Comparison of ENCODE assay signal across 17 cellular contexts in genomic region chr19:48158210-48158790, GRCh38. TPM values are rescaled to one million over a fixed set of nuclear protein-coding genes. Genes with fewer than 3 reads are reported as not detected.
DNase-seq lines count a peak whose midpoint lies in the region; ATAC-seq and TF ChIP-seq lines count a peak whose summit lies in the region.
"Had no signal": no experiment of that assay in that cellular context is flagged by ENCODE, and none has a peak within 500 bp of the region (broad histone marks: within the 10 kb centered on the region; RNA-seq: fewer than 3 reads in every experiment).

No MANE protein-coding gene starts in this region.

- H3K27ac ChIP-seq in VCaP (no peak overlapping the region), smooth muscle cell (ENCODE audit: low read depth) (no peak overlapping the region), mammary epithelial cell (ENCODE audit: insufficient read depth, low read depth, low read length) (no peak overlapping the region)
- H3K27ac ChIP-seq: SK-N-MC had no signal

- intact Hi-C loops in CD14-positive monocyte (cut with micrococcal nuclease) (no loop called here), left ventricle myocardium superior (cut with micrococcal nuclease) (no loop called here), mammary epithelial cell (cut with micrococcal nuclease) (no loop called here)

- H3K27me3 ChIP-seq in smooth muscle cell (ENCODE audit: low read depth) = no peaks in the 10 kb centered on the region
- no peaks in the 10 kb centered on the region for H3K27me3 ChIP-seq in mammary epithelial cell (ENCODE audit: insufficient read depth, low read length)

- H3K4me1 ChIP-seq in smooth muscle cell (ENCODE audit: low read depth) (no peaks in the 10 kb centered on the region), mammary epithelial cell (ENCODE audit: insufficient read depth, low read length) (no peaks in the 10 kb centered on the region)
- H3K4me1 ChIP-seq: HAP-1 had no signal

- H2AFZ ChIP-seq in smooth muscle cell (ENCODE audit: low read depth) (no peak overlapping the region), mammary epithelial cell (ENCODE audit: low read depth, low read length) (no peak overlapping the region)

- dilution Hi-C loops in mammary epithelial cell (cut with HindIII; ENCODE audit: low sequenced_read_pairs) = no loop called here

- 91% methylated on average over 12 of the region's 12 CpGs for WGBS in smooth muscle cell (ENCODE audit: low lambda C conversion rate)
- 76% methylated on average over 12 of the region's 12 CpGs for WGBS in mammary epithelial cell (ENCODE audit: low coverage, missing lambda C conversion rate)

- CTCF ChIA-PET in mammary epithelial cell (lab: Charles Lee; ENCODE audit: low non-redundant PET) = no interaction called here

- H3K36me3 ChIP-seq in smooth muscle cell (ENCODE audit: low read depth) = no peaks in the 10 kb centered on the region
- peaks cover 13% of the 10 kb centered on the region for H3K36me3 ChIP-seq in mammary epithelial cell (ENCODE audit: insufficient read depth, low read length)

- no peak overlapping the region for H3K9ac ChIP-seq in smooth muscle cell (ENCODE audit: low read depth)
- H3K9ac ChIP-seq in mammary epithelial cell (ENCODE audit: insufficient read depth, low read length) = no peak overlapping the region

- ATAC-seq in left ventricle myocardium superior = peak; percentile 86
- ATAC-seq: GM12878, Panc1 had no signal

- no peak overlapping the region for H3K27ac Mint-ChIP-seq in CD14-positive monocyte
- H3K27ac Mint-ChIP-seq in HFFc6 = no peak overlapping the region

- peaks cover 0 to 6% (median 0%) of the 10 kb centered on the region in 7 donors for H3K9me3 Mint-ChIP-seq in CD14-positive monocyte
- H3K9me3 Mint-ChIP-seq in HFFc6 = no peaks in the 10 kb centered on the region

- H3K4me1 Mint-ChIP-seq in CD14-positive monocyte = peaks cover 4% of the 10 kb centered on the region
- no peaks in the 10 kb centered on the region for H3K4me1 Mint-ChIP-seq in HFFc6 (ENCODE audit: low read depth)

- H3K4me2 ChIP-seq in smooth muscle cell (no peak overlapping the region), mammary epithelial cell (ENCODE audit: insufficient read depth, low read depth, low read length) (no peak overlapping the region)

- no peaks in the 10 kb centered on the region for H3F3A ChIP-seq in smooth muscle cell (ENCODE audit: low read depth)

- no peaks in the 10 kb centered on the region for H3K9me3 ChIP-seq in smooth muscle cell (replicated peaks; ENCODE audit: low read depth)
- H3K9me3 ChIP-seq in mammary epithelial cell (replicated peaks; ENCODE audit: insufficient read depth, low read length) = no peaks in the 10 kb centered on the region
- H3K9me3 ChIP-seq: HAP-1 had no signal

- H3K27me3 Mint-ChIP-seq in CD14-positive monocyte (ENCODE audit: low read depth in 3 of 3) (peaks cover 0 to 3% (median 0%) of the 10 kb centered on the region in 3 donors), HFFc6 (ENCODE audit: insufficient read depth) (no peaks in the 10 kb centered on the region)

- no peak overlapping the region for H3K4me3 ChIP-seq in smooth muscle cell
- H3K4me3 ChIP-seq in mammary epithelial cell (replicated peaks in 1 of 3; ENCODE audit: insufficient read depth in 1 of 3, low read depth in 2 of 3, low read length in 3 of 3) = no peak overlapping the region
- H3K4me3 ChIP-seq: GM12878, HAP-1, SK-N-MC had no signal

- H3K79me2 ChIP-seq in smooth muscle cell (ENCODE audit: low read depth) (no peaks in the 10 kb centered on the region), mammary epithelial cell (ENCODE audit: insufficient read depth, low read length) (no peaks in the 10 kb centered on the region)

- no TSS peak for BruUV-seq in mammary epithelial cell (replicated peaks; lab: Mats Ljungman, UMichigan)

- TF ChIP-seq CTCF in CD14-positive monocyte (IDR thresholded peaks at IDR 0.05) = no peak
- peak; percentile 33 for TF ChIP-seq CTCF in HFFc6 (IDR thresholded peaks at IDR 0.05)
- TF ChIP-seq CTCF in VCaP (conservative IDR thresholded peaks at IDR 0.05) = peak; percentile 73
- no peak for TF ChIP-seq CTCF in smooth muscle cell (IDR thresholded peaks at IDR 0.05; ENCODE audit: borderline replicate concordance, insufficient read depth, poor library complexity, severe bottlenecking)
- TF ChIP-seq CTCF in mammary epithelial cell (conservative IDR thresholded peaks at IDR 0.05 in 1 of 2, IDR thresholded peaks at IDR 0.05 in 1 of 2; ENCODE audit: extremely low read depth in 1 of 2, insufficient read depth in 1 of 2, low read depth in 1 of 2, low read length in 2 of 2) = no peak

- peak; percentile 40 for DNase-seq in CD14-positive monocyte (ENCODE audit: low spot score)
- no peak for DNase-seq in HFFc6
- DNase-seq in left ventricle myocardium superior = no peak
- DNase-seq in smooth muscle cell (lab: John Stamatoyannopoulos, UW; ENCODE audit: unreplicated experiment) = no peak
- no peak for DNase-seq in mammary epithelial cell
- DNase-seq in activated CD8-positive, alpha-beta memory T cell treated with anti-CD3 and anti-CD28 coated beads for 24 hours = no peak
- no peak for DNase-seq in KBM-7
- DNase-seq: ACHN, C1 segment of cervical spinal cord, NCI-H187, NCI-H345, NCI-H524 treated with DMSO at 0.1 percent for 48 hours had no signal

- in situ Hi-C loops in mammary epithelial cell (cut with MboI; ENCODE audit: low sequenced_read_pairs in 2 of 2) (loop anchor here in 1 of 2 donors (10.0 kb wide), 1 partner anchor 53 kb away; no protein-coding TSS in a partner anchor), KBM-7 (cut with MboI; ENCODE audit: low pct_unique_long_range_greater_than_20kb, low sequenced_read_pairs) (no loop called here)

- H3K36me3 Mint-ChIP-seq in CD14-positive monocyte = peaks cover 38 to 58% of the 10 kb centered on the region in 2 donors
- peaks cover 25% of the 10 kb centered on the region for H3K36me3 Mint-ChIP-seq in HFFc6 (ENCODE audit: low read depth)

- no peak overlapping the region for H3K4me3 Mint-ChIP-seq in CD14-positive monocyte
- no peak overlapping the region for H3K4me3 Mint-ChIP-seq in HFFc6

- H4K20me1 ChIP-seq in smooth muscle cell (ENCODE audit: low read depth) (no peaks in the 10 kb centered on the region), mammary epithelial cell (ENCODE audit: insufficient read depth, low read length) (no peaks in the 10 kb centered on the region)

RNA-seq across cellular contexts. Expression of gene LIG1, which starts 11.8 kb away (rescaled TPM):
- polyA plus RNA-seq in CD14-positive monocyte (1 to 10 TPM; 2.5 to 3.6 TPM), smooth muscle cell (26.1 and 38.5 TPM in 2 replicates), mammary epithelial cell (46.2 TPM)
- 10 to 100 TPM; 25.9 to 55.8 (median 48.1) TPM for total RNA-seq in HFFc6 (2021; fragmentation: NEBNext Ultra II Directional; extraction: Animal tissue kit (Norgen Biotek cat#: 25700))
- total RNA-seq in left ventricle myocardium superior (2.8 TPM), smooth muscle cell (9.8 and 16.5 TPM in 2 replicates), mammary epithelial cell (10 to 100 TPM; 14.0 to 55.7 TPM)
- polyA minus RNA-seq in mammary epithelial cell = 32.1 TPM

RNA-seq across cellular contexts. Expression of gene ZSWIM9, which starts 12.2 kb away (rescaled TPM):
- polyA plus RNA-seq in CD14-positive monocyte (under 1 TPM; 0.28 to 0.97 TPM), smooth muscle cell (1.3 and 1.6 TPM in 2 replicates), mammary epithelial cell (0.36 TPM)
- total RNA-seq in HFFc6 (2021; fragmentation: NEBNext Ultra II Directional; extraction: Animal tissue kit (Norgen Biotek cat#: 25700)) = 1 to 10 TPM; 5.6 to 7.2 (median 5.9) TPM
- total RNA-seq in left ventricle myocardium superior (7.9 TPM), smooth muscle cell (0.18 and 1.3 TPM in 2 replicates), mammary epithelial cell (1 to 10 TPM; 1.8 to 6.4 TPM)
- 0.21 TPM for polyA minus RNA-seq in mammary epithelial cell

RNA-seq across cellular contexts. Expression of gene PLA2G4C, which starts 47.7 kb away (rescaled TPM):
- polyA plus RNA-seq in CD14-positive monocyte (10 to 100 TPM in 1 of 2 donors, 1 to 10 TPM in 1; 3.8 to 14.5 TPM), smooth muscle cell (1.7 and 3.3 TPM in 2 replicates), mammary epithelial cell (0.28 TPM)
- 1 to 10 TPM; 3.8 to 5.3 (median 4.8) TPM for total RNA-seq in HFFc6 (2021; fragmentation: NEBNext Ultra II Directional; extraction: Animal tissue kit (Norgen Biotek cat#: 25700))
- total RNA-seq in left ventricle myocardium superior (34.9 TPM), smooth muscle cell (0.40 and 0.63 TPM in 2 replicates), mammary epithelial cell (1 to 10 TPM; 2.7 to 3.2 TPM)
- not detected for polyA minus RNA-seq in mammary epithelial cell

Comparison
In these comparisons a context has a peak if more than half of its experiments do, and no peak if none do; other contexts are left out.
1. CTCF ChIP-seq: peak in HFFc6 (single experiment) and VCaP (single experiment); none in CD14-positive monocyte (single experiment), smooth muscle cell (single experiment) and mammary epithelial cell (0 of 2).